1 cellular context compared by ENCODE assay signal in genomic region chr10:72061930-72062329, GRCh38.
A peak's percentile ranks its signal among the peaks of the same experiment; 100 is the strongest.
TF ChIP-seq lines count a peak whose summit lies in the region.

No MANE protein-coding gene starts in this region.

TF ChIP-seq in HepG2, 621 proteins besides CTCF, POLR2A, EP300 and RAD21:
- no peak for TF ChIP-seq THAP11 (CRISPR knock-in tag; IDR thresholded peaks at IDR 0.05)
- TF ChIP-seq ZNF564 (CRISPR knock-in tag; IDR thresholded peaks at IDR 0.05): 0 out of 2 replicates have a peak, but pooled peaks have one; percentile 30
- TF ChIP-seq CCDC6 (CRISPR knock-in tag; IDR thresholded peaks at IDR 0.05): 0 out of 2 replicates have a peak, but pooled peaks have one; percentile 30
- TF ChIP-seq ZNF761 (CRISPR knock-in tag; conservative IDR thresholded peaks at IDR 0.05): no peak
- TF ChIP-seq POLR2AphosphoS2 (IDR thresholded peaks at IDR 0.05; ENCODE audit: low read depth, low read length): no peak
- no peak for TF ChIP-seq ZNF512 (CRISPR knock-in tag; IDR thresholded peaks at IDR 0.05)
- no peak for TF ChIP-seq TFDP1 (CRISPR knock-in tag; IDR thresholded peaks at IDR 0.05; ENCODE audit: borderline replicate concordance)
- no peak for TF ChIP-seq ZBED4 (CRISPR knock-in tag; IDR thresholded peaks at IDR 0.05; ENCODE audit: borderline replicate concordance)
- 0 out of 4 replicates have a peak, but pooled peaks of 1 of the 2 experiments have one; percentile 7 for TF ChIP-seq HMGXB4 (CRISPR knock-in tag; IDR thresholded peaks at IDR 0.05; ENCODE audit: borderline replicate concordance in 1 of 2, low read depth in 1 of 2)
- TF ChIP-seq PRDM4 (CRISPR knock-in tag; IDR thresholded peaks at IDR 0.05; ENCODE audit: borderline replicate concordance): no peak
- no peak for TF ChIP-seq BORCS8-MEF2B (CRISPR knock-in tag; IDR thresholded peaks at IDR 0.05)
